20 cellular contexts compared by ENCODE assay signal in the genomic region with DNA sequence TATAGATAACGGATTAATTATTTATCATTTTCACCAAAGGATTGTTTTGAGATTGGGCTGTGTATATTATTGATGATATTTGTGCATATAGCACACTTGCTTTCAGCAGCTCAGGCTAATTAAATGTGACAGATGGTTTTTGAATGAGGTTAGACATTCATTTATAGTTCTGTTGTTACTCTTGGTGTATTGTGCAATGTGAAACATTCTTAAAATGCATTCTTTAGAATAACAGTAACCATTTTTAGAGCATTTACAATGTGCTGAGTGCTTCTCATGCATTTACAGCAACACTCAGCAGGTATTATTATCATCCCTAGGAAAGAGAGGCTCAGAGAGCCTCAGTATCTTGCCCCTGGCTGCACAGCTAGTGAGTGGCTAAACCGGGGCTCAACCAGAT. TPM values are rescaled to one million over a fixed set of nuclear protein-coding genes. Genes with fewer than 3 reads are reported as not detected.
DNase-seq lines count a peak whose midpoint lies in the region; ATAC-seq, FAIRE-seq and TF ChIP-seq lines count a peak whose summit lies in the region.
"Had no signal": no experiment of that assay in that cellular context is flagged by ENCODE, and none has a peak within 500 bp of the region (broad histone marks: within the 10 kb centered on the region; RNA-seq: fewer than 3 reads in every experiment).

No MANE protein-coding gene starts in this region.

- no peak overlapping the region for H3K4ac ChIP-seq in IMR-90 (ENCODE audit: low read depth, low read length)

- no peak overlapping the region for H2AK9ac ChIP-seq in IMR-90 (replicated peaks; ENCODE audit: low read depth, low read length, poor library complexity)

- no peak overlapping the region for H4K8ac ChIP-seq in IMR-90 (ENCODE audit: low read depth in 2 of 2, low read length in 2 of 2)

- H3K27ac Mint-ChIP-seq in activated CD4-positive, alpha-beta T cell treated with anti-CD3 and anti-CD28 coated beads for 36 hours = peak overlapping the region; percentile 13
- H3K27ac Mint-ChIP-seq: activated B cell treated with CpG ODN at 0.5 μM for 24 hours; GM23338; stimulated activated memory B cell treated with anti-CD40 and anti-IgM and Interleukin-4, amounts not matched to agents 10 μg/mL and 1 μg/mL and 100 μg/mL, for 72 hours had no signal

- POLR2A ChIA-PET in activated CD4-positive, alpha-beta T cell treated with anti-CD3 and anti-CD28 coated beads for 36 hours (lab: Charles Lee) = no interaction called here
- POLR2A ChIA-PET in IMR-90 (lab: Charles Lee; ENCODE audit: unreplicated experiment) = interaction anchor here (0.6 kb wide), 1 partner anchor 110 kb away, joined by 3 read pairs; no protein-coding TSS in a partner anchor

- peak overlapping the region; percentile 81 for H2BK5ac ChIP-seq in IMR-90 (ENCODE audit: low read depth, low read length, poor library complexity, severe bottlenecking)

- ATAC-seq in activated CD4-positive, alpha-beta T cell treated with anti-CD3 and anti-CD28 coated beads for 36 hours = no peak
- ATAC-seq in IMR-90 (ENCODE audit: low read depth) = peak; percentile 33
- ATAC-seq: gastrocnemius medialis; GM23338; stimulated activated memory B cell treated with anti-CD40 and anti-IgM and Interleukin-4, amounts not matched to agents 10 μg/mL and 1 μg/mL and 100 μg/mL, for 72 hours had no signal

- dilution Hi-C loops in IMR-90 (cut with HindIII; ENCODE audit: low sequenced_read_pairs, unreplicated experiment) = no loop called here

- no peak overlapping the region for H2AK5ac ChIP-seq in IMR-90 (ENCODE audit: low read depth, low read length)

- no peak for TF ChIP-seq POLR2A in IMR-90 (IDR thresholded peaks at IDR 0.05; ENCODE audit: low read depth, low read length)

- BruUV-seq in IMR-90 (replicated peaks; lab: Mats Ljungman, UMichigan) = no TSS peak

- no CpG with 5 or more reads among the region's 2 CpGs for WGBS in IMR-90 (ENCODE audit: extremely low coverage in 2 of 2, insufficient read length in 1 of 2), 2 experiments

- no peak overlapping the region for H3K56ac ChIP-seq in IMR-90 (ENCODE audit: extremely low read depth, insufficient read depth, low read length)

- H3K27me3 ChIP-seq in IMR-90 (ENCODE audit: control insufficient read depth, insufficient read depth, low read length) (no peaks in the 10 kb centered on the region), osteoblast (ENCODE audit: insufficient read depth, low read length) (no peaks in the 10 kb centered on the region)
- H3K27me3 ChIP-seq: gastrocnemius medialis had no signal

- H3K36me3 Mint-ChIP-seq in activated CD4-positive, alpha-beta T cell treated with anti-CD3 and anti-CD28 coated beads for 36 hours (ENCODE audit: low read depth) = peaks cover 56% of the 10 kb centered on the region

- peaks cover 20 to 44% of the 10 kb centered on the region in 2 experiments for H3K79me1 ChIP-seq in IMR-90 (ENCODE audit: low read depth in 1 of 2, low read length in 2 of 2)

- H3K9me3 ChIP-seq in IMR-90 (ENCODE audit: control insufficient read depth, insufficient read depth, low read length) = no peaks in the 10 kb centered on the region
- H3K9me3 ChIP-seq in osteoblast (ENCODE audit: low read depth, low read length) = no peaks in the 10 kb centered on the region
- H3K9me3 ChIP-seq: gastrocnemius medialis, left ventricle myocardium inferior had no signal

- DNase-seq in activated CD4-positive, alpha-beta T cell treated with anti-CD3 and anti-CD28 coated beads for 36 hours = no peak
- no peak for DNase-seq in activated CD4-positive, alpha-beta T cell treated with anti-CD3 and anti-CD28 coated beads for 48 hours
- DNase-seq in IMR-90 = peak; percentile 52
- peak; percentile 59 for DNase-seq in choroid plexus epithelial cell (ENCODE audit: low read depth)
- DNase-seq in osteoblast (ENCODE audit: insufficient read length, low spot score, missing footprints) = peak; percentile 63
- no peak for DNase-seq in D721Med (ENCODE audit: insufficient read length, low spot score)
- DNase-seq in NK-92 (lab: John Stamatoyannopoulos, UW; ENCODE audit: unreplicated experiment) = no peak
- no peak for DNase-seq in KG1 (lab: John Stamatoyannopoulos, UW)
- DNase-seq: activated B cell treated with CpG ODN at 0.5 μM for 24 hours; activated CD8-positive, alpha-beta memory T cell treated with anti-CD3 and anti-CD28 coated beads, Interleukin-2, amount 50 U/mL, for 48 hours; activated naive CD8-positive, alpha-beta T cell treated with anti-CD3 and anti-CD28 coated beads, Interleukin-2, amount 10 ng/mL, durations not matched to agents 7 days and 5 days; central memory CD4-positive, alpha-beta T cell; gastrocnemius medialis; left ventricle myocardium inferior; NCI-H1092; NCI-H82 had no signal

- no peak for FAIRE-seq in D721Med (lab: Jason Lieb, UNC)

- no peak overlapping the region for H2BK15ac ChIP-seq in IMR-90 (ENCODE audit: low read depth, low read length)

- H2AFZ ChIP-seq in IMR-90 (replicated peaks; ENCODE audit: low read length, poor library complexity) = no peak overlapping the region
- no peak overlapping the region for H2AFZ ChIP-seq in osteoblast (ENCODE audit: low read length)
- H2AFZ ChIP-seq: GM23338 had no signal

- H3K4me3 Mint-ChIP-seq in activated CD4-positive, alpha-beta T cell treated with anti-CD3 and anti-CD28 coated beads for 36 hours = no peak overlapping the region
- H3K4me3 Mint-ChIP-seq: activated B cell treated with CpG ODN at 0.5 μM for 24 hours; activated naive CD8-positive, alpha-beta T cell treated with anti-CD3 and anti-CD28 coated beads, Interleukin-2, amount 10 ng/mL, durations not matched to agents 7 days and 5 days; CD14-positive monocyte; GM23338; stimulated activated memory B cell treated with anti-CD40 and anti-IgM and Interleukin-4, amounts not matched to agents 10 μg/mL and 1 μg/mL and 100 μg/mL, for 72 hours had no signal

- CTCF ChIA-PET in activated CD4-positive, alpha-beta T cell treated with anti-CD3 and anti-CD28 coated beads for 36 hours (lab: Charles Lee) = interaction anchor here (0.9 to 1.9 kb wide), 2 partner anchors 9 to 11 kb away, joined by 3 to 5 read pairs; no protein-coding TSS in a partner anchor
- CTCF ChIA-PET in IMR-90 (lab: Yijun Ruan, JAX) = no interaction called here

- H3K27ac ChIP-seq in IMR-90 (ENCODE audit: insufficient read depth, low read length) (peak overlapping the region; percentile 73; the same call in 1 of the 2 replicates), osteoblast (ENCODE audit: low read depth, low read length) (peak overlapping the region; percentile 19)
- H3K27ac ChIP-seq: 22Rv1, gastrocnemius medialis, left ventricle myocardium inferior had no signal

- no peaks in the 10 kb centered on the region for H3K27me3 Mint-ChIP-seq in activated CD4-positive, alpha-beta T cell treated with anti-CD3 and anti-CD28 coated beads for 36 hours
- H3K27me3 Mint-ChIP-seq: activated B cell treated with CpG ODN at 0.5 μM for 24 hours; activated naive CD8-positive, alpha-beta T cell treated with anti-CD3 and anti-CD28 coated beads, Interleukin-2, amount 10 ng/mL, durations not matched to agents 7 days and 5 days; stimulated activated memory B cell treated with anti-CD40 and anti-IgM and Interleukin-4, amounts not matched to agents 10 μg/mL and 1 μg/mL and 100 μg/mL, for 72 hours had no signal

- H2BK120ac ChIP-seq in IMR-90 (ENCODE audit: low read depth, low read length) = no peak overlapping the region

- no peaks in the 10 kb centered on the region for H3K9me3 Mint-ChIP-seq in activated CD4-positive, alpha-beta T cell treated with anti-CD3 and anti-CD28 coated beads for 36 hours (ENCODE audit: low read depth)
- H3K9me3 Mint-ChIP-seq: activated B cell treated with CpG ODN at 0.5 μM for 24 hours; activated naive CD8-positive, alpha-beta T cell treated with anti-CD3 and anti-CD28 coated beads, Interleukin-2, amount 10 ng/mL, durations not matched to agents 7 days and 5 days; GM23338; stimulated activated memory B cell treated with anti-CD40 and anti-IgM and Interleukin-4, amounts not matched to agents 10 μg/mL and 1 μg/mL and 100 μg/mL, for 72 hours had no signal

- in situ Hi-C loops in IMR-90 (cut with MboI; ENCODE audit: low sequenced_read_pairs) = no loop called here

- no peak overlapping the region for H3K4me3 ChIP-seq in IMR-90 (ENCODE audit: insufficient read depth, low read depth, low read length)
- no peak overlapping the region for H3K4me3 ChIP-seq in choroid plexus epithelial cell (ENCODE audit: low read depth, low read length)
- no peak overlapping the region for H3K4me3 ChIP-seq in osteoblast (ENCODE audit: insufficient read depth, low read length)
- H3K4me3 ChIP-seq: gastrocnemius medialis, GM23338, left ventricle myocardium inferior had no signal

- peaks cover 33% of the 10 kb centered on the region for H3K36me3 ChIP-seq in IMR-90 (ENCODE audit: control insufficient read depth, insufficient read depth, low read length)
- H3K36me3 ChIP-seq in osteoblast (ENCODE audit: insufficient read depth, low read length) = peaks cover 58% of the 10 kb centered on the region

- H4K91ac ChIP-seq in IMR-90 (ENCODE audit: insufficient read depth, low read depth, low read length) = no peak overlapping the region

- intact Hi-C loops in activated CD4-positive, alpha-beta T cell treated with anti-CD3 and anti-CD28 coated beads for 36 hours (cut with DNase I, micrococcal nuclease) = loop anchor here in 1 of 2 experiments (5.0 kb wide), 1 partner anchor 112 kb away; a partner anchor contains a TSS
- intact Hi-C loops in IMR-90 (cut with micrococcal nuclease) = no loop called here

- H3K4me2 ChIP-seq in IMR-90 (ENCODE audit: low read depth, low read length) (no peak overlapping the region), osteoblast (ENCODE audit: insufficient read depth, low read length) (no peak overlapping the region)
- H3K4me2 ChIP-seq: GM23338 had no signal

- no peak overlapping the region for H4K5ac ChIP-seq in IMR-90 (ENCODE audit: low read depth, low read length)

- H3K18ac ChIP-seq in IMR-90 (ENCODE audit: low read depth, low read length) = no peak overlapping the region

- peaks cover 23% of the 10 kb centered on the region for H3K79me2 ChIP-seq in osteoblast (ENCODE audit: insufficient read depth, low read length)

- peaks cover 47% of the 10 kb centered on the region for H3K4me1 Mint-ChIP-seq in activated CD4-positive, alpha-beta T cell treated with anti-CD3 and anti-CD28 coated beads for 36 hours
- H3K4me1 Mint-ChIP-seq: activated B cell treated with CpG ODN at 0.5 μM for 24 hours had no signal

- TF ChIP-seq CTCF in IMR-90 (conservative IDR thresholded peaks at IDR 0.05; ENCODE audit: low read depth, low read length) = no peak
- TF ChIP-seq CTCF in choroid plexus epithelial cell (conservative IDR thresholded peaks at IDR 0.05; ENCODE audit: low read depth, low read length) = no peak
- TF ChIP-seq CTCF in osteoblast (IDR thresholded peaks at IDR 0.05; ENCODE audit: extremely low read depth, low read depth, low read length) = no peak
- no peak for TF ChIP-seq CTCF in D721Med (IDR thresholded peaks at IDR 0.05; ENCODE audit: insufficient read depth, missing control alignments)

- H3K9ac ChIP-seq in IMR-90 (ENCODE audit: low read depth, low read length) = no peak overlapping the region

- H3K4me1 ChIP-seq in IMR-90 (ENCODE audit: control insufficient read depth, insufficient read depth, low read length) = peaks cover 18% of the 10 kb centered on the region
- peaks cover 26% of the 10 kb centered on the region for H3K4me1 ChIP-seq in osteoblast (ENCODE audit: insufficient read depth, low read length)
- H3K4me1 ChIP-seq: gastrocnemius medialis had no signal

- H2BK20ac ChIP-seq in IMR-90 (ENCODE audit: low read depth, low read length) = no peak overlapping the region

- no peak for TF ChIP-seq RAD21 in IMR-90 (IDR thresholded peaks at IDR 0.05; ENCODE audit: low read length)

- H3K9me1 ChIP-seq in IMR-90 (ENCODE audit: insufficient read depth, low read length) = peaks cover 11% of the 10 kb centered on the region

- H4K20me1 ChIP-seq in IMR-90 (ENCODE audit: insufficient read depth, low read length) = peaks cover 9% of the 10 kb centered on the region; the same call in 1 of the 2 replicates
- no peaks in the 10 kb centered on the region for H4K20me1 ChIP-seq in osteoblast (ENCODE audit: insufficient read depth, low read length)

- no peak overlapping the region for H3K23ac ChIP-seq in IMR-90 (ENCODE audit: low read depth, low read length)

- no peak overlapping the region for H3K14ac ChIP-seq in IMR-90 (replicated peaks; ENCODE audit: low read depth, low read length)

RNA-seq across cellular contexts. Expression of a gene that starts 23.8 kb away (rescaled TPM):
- total RNA-seq in activated CD4-positive, alpha-beta T cell treated with anti-CD3 and anti-CD28 coated beads for 36 hours = 10 to 100 TPM; 45.9 to 47.7 TPM
- 306 and 313 TPM in 2 replicates for total RNA-seq in IMR-90 (2012; rRNA removed)
- polyA plus RNA-seq in IMR-90 (2012; rRNA removed) = 197 and 210 TPM in 2 replicates
- 201 and 222 TPM in 2 replicates for polyA plus RNA-seq in IMR-90 (2012; cell fraction: cytosol; rRNA removed)
- polyA plus RNA-seq in IMR-90 (2012; cell fraction: nucleus; rRNA removed; ENCODE audit: low replicate concordance) = 110 and 136 TPM in 2 replicates
- 56.1 and 56.6 TPM in 2 replicates for total RNA-seq in osteoblast

RNA-seq across cellular contexts. Expression of a gene that starts 38.7 kb away (rescaled TPM):
- total RNA-seq in activated CD4-positive, alpha-beta T cell treated with anti-CD3 and anti-CD28 coated beads for 36 hours = 10 to 100 TPM; 54.6 to 59.6 TPM
- 3.0 and 3.1 TPM in 2 replicates for total RNA-seq in IMR-90 (2012; rRNA removed)
- 8.5 and 8.8 TPM in 2 replicates for polyA plus RNA-seq in IMR-90 (2012; rRNA removed)
- polyA plus RNA-seq in IMR-90 (2012; cell fraction: cytosol; rRNA removed) = 4.9 and 10.8 TPM in 2 replicates
- polyA plus RNA-seq in IMR-90 (2012; cell fraction: nucleus; rRNA removed; ENCODE audit: low replicate concordance) = 9.1 and 11.8 TPM in 2 replicates
- 0.59 and 1.1 TPM in 2 replicates for total RNA-seq in osteoblast

Comparison
In these comparisons a context has a peak if more than half of its experiments do, and no peak if none do; other contexts are left out.
1. DNase-seq: peak in IMR-90 (single experiment), choroid plexus epithelial cell (single experiment) and osteoblast (single experiment); none in activated CD4-positive, alpha-beta T cell treated with anti-CD3 and anti-CD28 coated beads for 36 hours (single experiment), activated CD4-positive, alpha-beta T cell treated with anti-CD3 and anti-CD28 coated beads for 48 hours (single experiment), D721Med (single experiment), NK-92 (single experiment) and KG1 (single experiment).
2. RNA of a gene that starts 38.7 kb away (total RNA-seq): 54.6 to 59.6 TPM in activated CD4-positive, alpha-beta T cell treated with anti-CD3 and anti-CD28 coated beads for 36 hours; 3.0 to 3.1 TPM in IMR-90 and 0.59 to 1.1 TPM in osteoblast; every median in the first group is over 10 times any median in the second.